ENCODE assay signal across 15 cellular contexts in genomic region chr12:97046901-97047300, GRCh38.
"Had no signal": no experiment of that assay in that cellular context is flagged by ENCODE, and none has a peak within 500 bp of the region (broad histone marks: within the 10 kb centered on the region; RNA-seq: fewer than 3 reads in every experiment).

No MANE protein-coding gene starts in this region.

- DNase-seq: effector CD4-positive, alpha-beta T cell; endodermal cell; erythroblast; foreskin melanocyte; left colon; left ventricle myocardium superior; mesendoderm; naive B cell; ovary; right cardiac atrium; small intestine; stimulated activated CD4-positive, alpha-beta T cell treated with anti-CD3 and anti-CD28 coated beads, Interleukin-2, amount 100 ng/mL, for 48 hours; transverse colon had no signal

- H3K4me1 Mint-ChIP-seq: naive B cell had no signal

- H3K9me3 Mint-ChIP-seq: endodermal cell; nephron; stimulated activated naive CD8-positive, alpha-beta T cell treated with anti-CD3 and anti-CD28 coated beads, Interleukin-15, Interleukin-2, amounts not matched to agents 100 ng/mL and 50 ng/mL, for 24 hours had no signal

- H3K36me3 Mint-ChIP-seq: naive B cell had no signal

- H3K27ac Mint-ChIP-seq: endodermal cell; naive B cell; nephron; stimulated activated naive CD8-positive, alpha-beta T cell treated with anti-CD3 and anti-CD28 coated beads, Interleukin-15, Interleukin-2, amounts not matched to agents 100 ng/mL and 50 ng/mL, for 24 hours had no signal

- ATAC-seq: left colon, left ventricle myocardium superior, right cardiac atrium had no signal

- H3K4me3 Mint-ChIP-seq: endodermal cell; naive B cell; nephron; stimulated activated naive CD8-positive, alpha-beta T cell treated with anti-CD3 and anti-CD28 coated beads, Interleukin-15, Interleukin-2, amounts not matched to agents 100 ng/mL and 50 ng/mL, for 24 hours had no signal
